In the genomic region with DNA sequence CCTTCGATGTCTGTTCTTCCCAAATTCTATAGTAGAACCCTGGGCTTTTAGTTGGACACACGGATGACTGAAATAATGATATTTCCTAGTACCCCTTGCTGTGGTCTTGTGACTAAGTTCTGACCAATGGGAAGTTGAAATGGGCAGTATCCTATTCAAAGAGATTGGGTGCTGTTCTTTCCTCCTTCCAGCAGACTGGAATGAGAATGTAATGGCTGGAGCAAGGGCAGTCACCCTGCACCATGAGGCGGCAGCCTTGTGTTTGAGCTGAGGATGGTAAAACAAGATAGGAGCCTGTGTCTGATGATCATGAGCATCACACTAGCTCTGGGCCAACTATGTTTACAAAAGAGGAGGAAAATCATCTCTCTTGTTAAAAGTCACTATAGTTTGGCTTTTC, we compare ENCODE assay signal across 2 cellular contexts.
A peak's percentile ranks its signal among the peaks of the same experiment; 100 is the strongest.
TF ChIP-seq lines count a peak whose summit lies in the region.

No MANE protein-coding gene starts in this region.

TF ChIP-seq in HepG2, 621 proteins besides CTCF, POLR2A, EP300 and RAD21:
- TF ChIP-seq ZMYM3 (CRISPR knock-in tag; IDR thresholded peaks at IDR 0.05) (peak; percentile 48; the same call in 1 of the 2 replicates), ZNF263 (CRISPR knock-in tag; IDR thresholded peaks at IDR 0.05) (no peak)
TF ChIP-seq in HepG2: peak in this region for 1.

TF ChIP-seq in GM12878, 131 proteins besides CTCF, POLR2A, EP300 and RAD21:
- TF ChIP-seq SMARCA5 (IDR thresholded peaks at IDR 0.05) (peak; percentile 76; the same call in 1 of the 2 replicates), POU2F2 (IDR thresholded peaks at IDR 0.05; ENCODE audit: borderline replicate concordance, low read depth, low read length) (no peak), ETV6 (conservative IDR thresholded peaks at IDR 0.05 in 1 of 2, IDR thresholded peaks at IDR 0.05 in 1 of 2; ENCODE audit: borderline replicate concordance in 1 of 2, low read depth in 1 of 2) (no peak), NFYA (IDR thresholded peaks at IDR 0.05; ENCODE audit: borderline replicate concordance, low read depth, low read length) (no peak)
